ENCODE assay signal across 17 cellular contexts in the genomic region with DNA sequence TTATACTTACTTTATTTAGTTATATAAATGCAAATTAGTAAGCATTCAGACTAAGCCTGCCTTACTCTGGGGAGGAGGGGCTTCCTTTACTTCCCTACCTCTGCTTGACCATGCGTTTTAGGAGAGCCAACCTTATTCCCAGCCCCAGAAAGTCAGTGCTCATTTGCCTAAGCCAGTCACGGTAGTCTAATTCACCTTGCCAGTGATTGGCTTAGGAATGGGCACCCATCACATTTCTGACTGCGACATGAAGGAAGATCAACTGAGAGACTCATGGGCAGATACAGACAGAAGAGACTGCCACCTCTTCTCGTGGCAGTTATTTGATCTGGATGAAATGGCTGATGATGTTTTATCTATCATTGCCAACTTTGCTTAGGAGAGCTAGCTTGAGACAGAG.
"Had no signal": no experiment of that assay in that cellular context is flagged by ENCODE, and none has a peak within 500 bp of the region (broad histone marks: within the 10 kb centered on the region; RNA-seq: fewer than 3 reads in every experiment).

No MANE protein-coding gene starts in this region.

- H3K4me1 ChIP-seq: vagina had no signal

- H3K4me3 ChIP-seq: body of pancreas, gastroesophageal sphincter, sigmoid colon, vagina had no signal

- H3K36me3 ChIP-seq: gastroesophageal sphincter, neutrophil, sigmoid colon, vagina had no signal

- H3K9me3 ChIP-seq: body of pancreas, gastroesophageal sphincter, neutrophil, sigmoid colon, vagina had no signal

- DNase-seq: activated CD4-positive, alpha-beta T cell treated with anti-CD3 and anti-CD28 coated beads, Interleukin-2, amount 10 ng/mL, durations not matched to agents 7 days and 5 days; activated CD4-positive, CD25-positive, alpha-beta regulatory T cell; activated naive CD4-positive, alpha-beta T cell treated with anti-CD3 and anti-CD28 coated beads, Interleukin-2, amount 50 U/mL, for 16 hours; activated T-cell treated with anti-CD3 and anti-CD28 coated beads, Interleukin-2, amount 50 U/mL, for 1 hour; amniotic stem cell; body of pancreas; cortex of kidney; effector CD8-positive, alpha-beta T cell; hippocampal formation; naive thymus-derived CD4-positive, alpha-beta T cell; sigmoid colon; stimulated activated CD4-positive, alpha-beta T cell treated with anti-CD3 and anti-CD28 coated beads, Interleukin-4, amount 100 ng/mL, for 1 hour; stimulated activated CD8-positive, alpha-beta memory T cell treated with anti-CD3 and anti-CD28 coated beads, Interleukin-4, amount 100 ng/mL, for 48 hours; stimulated activated naive CD8-positive, alpha-beta T cell treated with anti-CD3 and anti-CD28 coated beads, Interleukin-15, amount 100 ng/mL, for 72 hours had no signal

- ATAC-seq: body of pancreas; gastroesophageal sphincter; naive thymus-derived CD4-positive, alpha-beta T cell; stimulated activated naive CD8-positive, alpha-beta T cell treated with anti-CD3 and anti-CD28 coated beads, Interleukin-15, amount 100 ng/mL, for 72 hours had no signal

- H3K27ac ChIP-seq: body of pancreas, gastroesophageal sphincter, neutrophil, sigmoid colon, vagina had no signal

- H3K27me3 ChIP-seq: body of pancreas, gastroesophageal sphincter, neutrophil, sigmoid colon, vagina had no signal
